In the genomic region with DNA sequence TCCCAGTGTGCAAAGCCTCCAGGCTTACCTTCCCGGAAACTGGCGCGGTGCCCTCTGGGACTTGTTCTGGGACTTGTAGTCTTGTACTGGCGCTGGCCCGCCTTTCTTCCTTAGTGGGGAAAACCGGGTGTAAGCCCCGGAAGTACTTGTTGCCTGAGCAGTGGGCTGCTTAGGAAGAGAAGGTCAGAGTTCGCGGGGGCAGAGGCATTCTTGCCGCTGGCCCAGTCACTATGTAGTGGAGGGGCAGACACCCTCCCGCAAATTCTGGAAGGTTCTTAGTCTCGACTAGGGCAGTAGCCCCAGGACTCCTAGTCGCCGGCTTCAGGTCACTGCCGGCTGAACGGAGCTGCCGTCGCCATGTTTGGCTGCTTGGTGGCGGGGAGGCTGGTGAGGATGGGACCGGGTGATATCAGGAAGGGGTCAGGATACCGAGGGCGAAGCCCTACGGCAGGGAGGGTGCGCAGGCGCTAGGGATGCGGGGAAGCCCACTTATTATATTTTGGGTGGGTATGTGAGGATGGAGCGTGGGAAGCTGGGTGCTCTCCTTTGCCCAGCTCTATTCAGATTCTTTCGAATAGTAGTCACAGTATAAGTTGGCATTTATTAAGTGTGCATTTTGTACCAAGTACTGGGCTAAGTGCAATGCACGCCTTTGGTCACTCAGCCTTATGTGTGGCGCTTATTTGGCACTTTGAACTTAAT, we compare ENCODE assay signal across 8 cellular contexts. TPM values are rescaled to one million over a fixed set of nuclear protein-coding genes. Genes with fewer than 3 reads are reported as not detected.
DNase-seq lines count a peak whose midpoint lies in the region; ATAC-seq and TF ChIP-seq lines count a peak whose summit lies in the region.

A gene with protein sequence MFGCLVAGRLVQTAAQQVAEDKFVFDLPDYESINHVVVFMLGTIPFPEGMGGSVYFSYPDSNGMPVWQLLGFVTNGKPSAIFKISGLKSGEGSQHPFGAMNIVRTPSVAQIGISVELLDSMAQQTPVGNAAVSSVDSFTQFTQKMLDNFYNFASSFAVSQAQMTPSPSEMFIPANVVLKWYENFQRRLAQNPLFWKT (plus strand): TSS at position 149 of the 702 bp plus-strand sequence. CDS start 209 bp downstream, at position 358.

- ATAC-seq in HG03442 (IDR thresholded peaks at IDR 0.05; ENCODE audit: unreplicated experiment), result peak; percentile 98
- peak; percentile 99 for ATAC-seq in activated CD4-positive, alpha-beta T cell treated with anti-CD3 and anti-CD28 coated beads for 36 hours

- CTCF ChIA-PET in activated CD4-positive, alpha-beta T cell treated with anti-CD3 and anti-CD28 coated beads for 36 hours (lab: Charles Lee), result interaction anchor here (0.6 to 3.0 kb wide), 5 partner anchors 11 to 349 kb away, joined by 3 to 11 read pairs (median 3); no protein-coding TSS in a partner anchor

- H3K27ac Mint-ChIP-seq in activated CD4-positive, alpha-beta T cell treated with anti-CD3 and anti-CD28 coated beads for 36 hours, result peak within 1 kb of the TSS; percentile 99

- H3K27me3 Mint-ChIP-seq in activated CD4-positive, alpha-beta T cell treated with anti-CD3 and anti-CD28 coated beads for 36 hours, result no peaks in the 10 kb centered on the region

- peaks cover 31% of the 10 kb centered on the region for H3K4me1 Mint-ChIP-seq in activated CD4-positive, alpha-beta T cell treated with anti-CD3 and anti-CD28 coated beads for 36 hours

- H3K36me3 ChIP-seq in kidney epithelial cell (ENCODE audit: control insufficient read depth, insufficient read depth, low read length), result no peaks in the 10 kb centered on the region

- POLR2A ChIA-PET in activated CD4-positive, alpha-beta T cell treated with anti-CD3 and anti-CD28 coated beads for 36 hours (lab: Charles Lee), result interaction anchor here (0.7 to 1.1 kb wide), 4 partner anchors 19 to 425 kb away, joined by 3 read pairs; a partner anchor contains a TSS

- H3K9me3 Mint-ChIP-seq in activated CD4-positive, alpha-beta T cell treated with anti-CD3 and anti-CD28 coated beads for 36 hours (ENCODE audit: low read depth), result no peaks in the 10 kb centered on the region

- H3K4me3 Mint-ChIP-seq in activated CD4-positive, alpha-beta T cell treated with anti-CD3 and anti-CD28 coated beads for 36 hours, result peak within 1 kb of the TSS; percentile 96

- H3K27me3 ChIP-seq in kidney epithelial cell (ENCODE audit: control insufficient read depth, insufficient read depth, low read length), result no peaks in the 10 kb centered on the region

- TF ChIP-seq CTCF in choroid plexus epithelial cell (conservative IDR thresholded peaks at IDR 0.05; ENCODE audit: low read depth, low read length), result peak; percentile 10
- TF ChIP-seq CTCF in kidney epithelial cell (IDR thresholded peaks at IDR 0.05; ENCODE audit: insufficient read depth, low read length, poor library complexity, severe bottlenecking), result no peak

- DNase-seq in Ammon's horn (ENCODE audit: low spot score) (peak; percentile 99), GM19238 (ENCODE audit: insufficient read length, low spot score) (peak; percentile 58), NCI-H524 (lab: John Stamatoyannopoulos, UW) (peak; percentile 96 to 98), choroid plexus epithelial cell (ENCODE audit: low read depth) (peak; percentile 98), kidney epithelial cell (ENCODE audit: low read depth) (peak; percentile 92)
- DNase-seq in activated CD4-positive, alpha-beta T cell treated with anti-CD3 and anti-CD28 coated beads for 36 hours, result peak; percentile 97
- DNase-seq in stimulated activated CD4-positive, alpha-beta T cell treated with anti-CD3 and anti-CD28 coated beads, Interleukin-15, amount 100 ng/mL, for 48 hours (ENCODE audit: low read depth in 2 of 2), result peak; percentile 88 to 89

- H3K36me3 Mint-ChIP-seq in activated CD4-positive, alpha-beta T cell treated with anti-CD3 and anti-CD28 coated beads for 36 hours (ENCODE audit: low read depth), result peaks cover 9% of the 10 kb centered on the region

- intact Hi-C loops in activated CD4-positive, alpha-beta T cell treated with anti-CD3 and anti-CD28 coated beads for 36 hours (cut with DNase I, micrococcal nuclease), result loop anchor here (1.0 to 10.0 kb wide), 7 partner anchors 9 to 735 kb away; a partner anchor contains a TSS

- H3K4me3 ChIP-seq in choroid plexus epithelial cell (ENCODE audit: low read depth, low read length) (peak within 1 kb of the TSS; percentile 87), kidney epithelial cell (ENCODE audit: low read depth, low read length) (peak within 1 kb of the TSS; percentile 72)

RNA-seq across cellular contexts. Expression of the gene that starts here (rescaled TPM):
- 10 to 100 TPM; 50.2 to 51.3 TPM for total RNA-seq in activated CD4-positive, alpha-beta T cell treated with anti-CD3 and anti-CD28 coated beads for 36 hours
- 34.6 and 39.0 TPM in 2 replicates for total RNA-seq in kidney epithelial cell

Comparison
In these comparisons a context has a peak if more than half of its experiments do, and no peak if none do; other contexts are left out.
1. Peak in every context shown above with its lines: DNase-seq, ATAC-seq and H3K4me3 ChIP-seq.